2 cellular contexts compared by ENCODE assay signal in the genomic region with DNA sequence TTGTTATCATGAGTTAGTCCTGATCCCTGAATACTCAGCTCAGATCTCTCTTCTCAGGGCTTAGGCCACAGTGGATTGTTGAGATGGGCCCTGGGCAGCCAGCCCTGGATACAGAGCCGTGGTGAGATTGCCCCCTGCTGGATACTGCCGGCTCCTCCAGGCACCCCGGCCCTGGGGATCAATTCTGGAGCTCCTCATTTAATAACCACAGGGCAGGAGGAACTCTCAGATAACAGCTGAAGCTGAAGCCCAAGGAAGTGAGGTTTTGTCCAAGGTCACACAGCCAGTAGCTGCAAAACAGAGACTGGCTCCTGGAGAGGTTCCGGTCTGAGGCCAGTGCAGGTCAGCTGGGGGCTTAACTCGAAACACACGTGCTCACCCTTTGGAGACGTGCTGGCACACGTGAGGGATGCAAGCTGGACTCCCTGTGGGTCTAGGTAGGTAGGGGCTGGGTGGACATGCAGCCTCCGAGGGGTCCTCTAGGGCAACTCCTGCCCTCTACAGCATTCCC.
TF ChIP-seq lines count a peak whose summit lies in the region.

No MANE protein-coding gene starts in this region.

TF ChIP-seq in WTC11, 78 proteins besides CTCF, POLR2A, EP300 and RAD21 (continued from another document):
- TF ChIP-seq, protein P1, sequence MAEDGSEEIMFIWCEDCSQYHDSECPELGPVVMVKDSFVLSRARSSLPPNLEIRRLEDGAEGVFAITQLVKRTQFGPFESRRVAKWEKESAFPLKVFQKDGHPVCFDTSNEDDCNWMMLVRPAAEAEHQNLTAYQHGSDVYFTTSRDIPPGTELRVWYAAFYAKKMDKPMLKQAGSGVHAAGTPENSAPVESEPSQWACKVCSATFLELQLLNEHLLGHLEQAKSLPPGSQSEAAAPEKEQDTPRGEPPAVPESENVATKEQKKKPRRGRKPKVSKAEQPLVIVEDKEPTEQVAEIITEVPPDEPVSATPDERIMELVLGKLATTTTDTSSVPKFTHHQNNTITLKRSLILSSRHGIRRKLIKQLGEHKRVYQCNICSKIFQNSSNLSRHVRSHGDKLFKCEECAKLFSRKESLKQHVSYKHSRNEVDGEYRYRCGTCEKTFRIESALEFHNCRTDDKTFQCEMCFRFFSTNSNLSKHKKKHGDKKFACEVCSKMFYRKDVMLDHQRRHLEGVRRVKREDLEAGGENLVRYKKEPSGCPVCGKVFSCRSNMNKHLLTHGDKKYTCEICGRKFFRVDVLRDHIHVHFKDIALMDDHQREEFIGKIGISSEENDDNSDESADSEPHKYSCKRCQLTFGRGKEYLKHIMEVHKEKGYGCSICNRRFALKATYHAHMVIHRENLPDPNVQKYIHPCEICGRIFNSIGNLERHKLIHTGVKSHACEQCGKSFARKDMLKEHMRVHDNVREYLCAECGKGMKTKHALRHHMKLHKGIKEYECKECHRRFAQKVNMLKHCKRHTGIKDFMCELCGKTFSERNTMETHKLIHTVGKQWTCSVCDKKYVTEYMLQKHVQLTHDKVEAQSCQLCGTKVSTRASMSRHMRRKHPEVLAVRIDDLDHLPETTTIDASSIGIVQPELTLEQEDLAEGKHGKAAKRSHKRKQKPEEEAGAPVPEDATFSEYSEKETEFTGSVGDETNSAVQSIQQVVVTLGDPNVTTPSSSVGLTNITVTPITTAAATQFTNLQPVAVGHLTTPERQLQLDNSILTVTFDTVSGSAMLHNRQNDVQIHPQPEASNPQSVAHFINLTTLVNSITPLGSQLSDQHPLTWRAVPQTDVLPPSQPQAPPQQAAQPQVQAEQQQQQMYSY (CRISPR knock-in tag; IDR thresholded peaks at IDR 0.05), result no peak
TF ChIP-seq in WTC11: peak in this region for 0.

TF ChIP-seq in liver, 16 proteins besides CTCF, POLR2A, EP300 and RAD21 (continued from another document):
- TF ChIP-seq TAF1 (conservative IDR thresholded peaks at IDR 0.05), result no peak
